9 cellular contexts compared by ENCODE assay signal in the genomic region with DNA sequence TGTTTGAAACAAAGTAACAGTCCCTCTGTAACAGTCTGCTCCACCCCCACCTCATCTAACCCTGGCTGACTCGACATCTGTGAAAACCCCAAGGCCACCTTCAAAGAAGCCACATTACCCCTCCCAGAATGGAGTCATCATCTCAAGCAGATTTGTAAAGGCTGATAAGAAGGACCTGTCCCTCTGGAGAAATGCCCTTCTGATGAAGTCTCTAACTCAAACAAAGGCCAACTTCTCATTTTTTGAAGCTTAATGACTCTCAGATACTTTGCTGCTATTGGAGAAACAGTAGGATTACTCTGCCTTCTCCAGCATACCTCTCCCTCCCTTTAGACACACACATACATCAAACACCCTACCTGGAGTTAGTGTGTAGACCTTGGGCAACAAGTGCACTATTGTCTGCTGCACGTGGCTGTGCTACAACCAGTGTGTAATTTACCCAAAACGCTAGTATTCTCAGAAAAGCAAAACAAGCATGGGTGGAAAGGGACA. TPM values are rescaled to one million over a fixed set of nuclear protein-coding genes. Genes with fewer than 3 reads are reported as not detected.
DNase-seq lines count a peak whose midpoint lies in the region; ATAC-seq and TF ChIP-seq lines count a peak whose summit lies in the region.
"Had no signal": no experiment of that assay in that cellular context is flagged by ENCODE, and none has a peak within 500 bp of the region (broad histone marks: within the 10 kb centered on the region; RNA-seq: fewer than 3 reads in every experiment).

No MANE protein-coding gene starts in this region.

- no peak overlapping the region for H3K18ac ChIP-seq in neuronal stem cell (ENCODE audit: low read length)

- H4K91ac ChIP-seq in neuronal stem cell (ENCODE audit: low read depth, low read length, poor library complexity): no peak overlapping the region

- no peaks in the 10 kb centered on the region for H3K27me3 ChIP-seq in CD4-positive, CD25-positive, alpha-beta regulatory T cell (ENCODE audit: control insufficient read depth, insufficient read depth, low read length)
- H3K27me3 ChIP-seq in neuronal stem cell (ENCODE audit: control insufficient read depth in 3 of 3, insufficient read depth in 3 of 3, low read depth in 1 of 3, low read length in 3 of 3): peaks cover 0 to 14% (median 11%) of the 10 kb centered on the region in 3 experiments

- H3K36me3 ChIP-seq in CD4-positive, CD25-positive, alpha-beta regulatory T cell (ENCODE audit: control insufficient read depth, insufficient read depth, low read length): no peaks in the 10 kb centered on the region
- no peaks in the 10 kb centered on the region for H3K36me3 ChIP-seq in neuronal stem cell (replicated peaks in 1 of 2; ENCODE audit: control insufficient read depth in 2 of 2, insufficient read depth in 2 of 2, low read length in 2 of 2)
- H3K36me3 ChIP-seq: thoracic aorta had no signal

- no peaks in the 10 kb centered on the region for H3K36me3 Mint-ChIP-seq in CD4-positive, CD25-positive, alpha-beta regulatory T cell
- no peaks in the 10 kb centered on the region for H3K36me3 Mint-ChIP-seq in mesothelial cell of epicardium

- DNase-seq in CD4-positive, CD25-positive, alpha-beta regulatory T cell: peak; percentile 14 to 79 (median 23)
- peak; percentile 38 to 49 for DNase-seq in activated CD4-positive, alpha-beta T cell treated with anti-CD3 and anti-CD28 coated beads, Interleukin-2, amount 50 U/mL, for 48 hours
- DNase-seq in mesothelial cell of epicardium (ENCODE audit: low spot score in 2 of 2, unreplicated experiment in 2 of 2) (no peak), neuronal stem cell (ENCODE audit: low spot score) (no peak), posterior vena cava (ENCODE audit: low spot score) (no peak)

- H3K9me3 ChIP-seq in CD4-positive, CD25-positive, alpha-beta regulatory T cell (ENCODE audit: control insufficient read depth in 2 of 2, low read length in 2 of 2): no peaks in the 10 kb centered on the region
- H3K9me3 ChIP-seq in neuronal stem cell (replicated peaks in 1 of 2; ENCODE audit: control insufficient read depth in 2 of 2, insufficient read depth in 1 of 2, low read depth in 1 of 2, low read length in 2 of 2): no peaks in the 10 kb centered on the region
- H3K9me3 ChIP-seq: thoracic aorta had no signal

- no peak overlapping the region for H3K27ac ChIP-seq in CD4-positive, CD25-positive, alpha-beta regulatory T cell (ENCODE audit: insufficient read depth, low read length, poor library complexity, severe bottlenecking)
- H3K27ac ChIP-seq in neuronal stem cell (replicated peaks; ENCODE audit: low read length): no peak overlapping the region
- H3K27ac ChIP-seq: thoracic aorta had no signal

- H3K27ac Mint-ChIP-seq in CD4-positive, CD25-positive, alpha-beta regulatory T cell: peak overlapping the region; percentile 37 to 95 (median 88)
- peak overlapping the region; percentile 55 for H3K27ac Mint-ChIP-seq in mesothelial cell of epicardium

- no CpG with 5 or more reads among the region's 3 CpGs for WGBS in neuronal stem cell (ENCODE audit: extremely low coverage in 2 of 2, insufficient read length in 2 of 2, insufficient replicate concordance in 1 of 2), 2 donors

- H3K4me1 ChIP-seq in CD4-positive, CD25-positive, alpha-beta regulatory T cell (ENCODE audit: control insufficient read depth, insufficient read depth, low read length, poor library complexity, severe bottlenecking): peaks cover 28% of the 10 kb centered on the region
- H3K4me1 ChIP-seq in neuronal stem cell (ENCODE audit: control insufficient read depth in 2 of 2, insufficient read depth in 1 of 2, low read depth in 1 of 2, low read length in 2 of 2): peaks cover 0 to 4% of the 10 kb centered on the region in 2 donors

- H3K4ac ChIP-seq in neuronal stem cell (ENCODE audit: low read length): no peak overlapping the region

- TF ChIP-seq CTCF in mesothelial cell of epicardium (IDR thresholded peaks at IDR 0.05; ENCODE audit: unreplicated experiment): no peak

- H3K14ac ChIP-seq in neuronal stem cell (ENCODE audit: low read length): no peak overlapping the region

- no peak overlapping the region for H2AK5ac ChIP-seq in neuronal stem cell (ENCODE audit: low read depth, low read length)

- H3K9me3 Mint-ChIP-seq in CD4-positive, CD25-positive, alpha-beta regulatory T cell: peaks cover 0 to 6% (median 2%) of the 10 kb centered on the region in 7 donors
- H3K9me3 Mint-ChIP-seq in mesothelial cell of epicardium: peaks cover 12% of the 10 kb centered on the region

- H3K4me3 ChIP-seq in CD4-positive, CD25-positive, alpha-beta regulatory T cell (ENCODE audit: low read depth, low read length): peak overlapping the region; percentile 32
- H3K4me3 ChIP-seq in neuronal stem cell (ENCODE audit: low read length in 2 of 2): no peak overlapping the region
- H3K4me3 ChIP-seq: thoracic aorta had no signal

- H2BK15ac ChIP-seq in neuronal stem cell (ENCODE audit: low read length): no peak overlapping the region

- no peak overlapping the region for H3K4me2 ChIP-seq in neuronal stem cell (ENCODE audit: insufficient read depth, low read length, poor library complexity, severe bottlenecking)

- intact Hi-C loops in posterior vena cava (cut with DNase I): no loop called here

- no peak overlapping the region for H3K9ac ChIP-seq in neuronal stem cell (ENCODE audit: low read depth, low read length, poor library complexity)

- H3K4me3 Mint-ChIP-seq in CD4-positive, CD25-positive, alpha-beta regulatory T cell: peak overlapping the region in 3 of 4 donors; percentile 9 to 77 (median 52)
- H3K4me3 Mint-ChIP-seq in mesothelial cell of epicardium: no peak overlapping the region

- H3K27me3 Mint-ChIP-seq in CD4-positive, CD25-positive, alpha-beta regulatory T cell: peaks cover 15% of the 10 kb centered on the region
- H3K27me3 Mint-ChIP-seq in mesothelial cell of epicardium (ENCODE audit: low read depth): peaks cover 6% of the 10 kb centered on the region

- H3K23ac ChIP-seq in neuronal stem cell (ENCODE audit: low read depth, low read length, poor library complexity): no peak overlapping the region

- peak; percentile 54 to 62 for ATAC-seq in CD4-positive, CD25-positive, alpha-beta regulatory T cell (ENCODE audit: low read depth in 2 of 2)
- ATAC-seq in HG02759 (IDR thresholded peaks at IDR 0.05; ENCODE audit: unreplicated experiment) (peak; percentile 35), GM21515 (IDR thresholded peaks at IDR 0.05; ENCODE audit: unreplicated experiment) (no peak), HG02588 (IDR thresholded peaks at IDR 0.05; ENCODE audit: unreplicated experiment) (no peak)

- H2BK5ac ChIP-seq in neuronal stem cell (ENCODE audit: low read length): no peak overlapping the region

- no peaks in the 10 kb centered on the region for H3K79me1 ChIP-seq in neuronal stem cell (ENCODE audit: low read depth, low read length)

- no peak overlapping the region for H2AFZ ChIP-seq in neuronal stem cell (ENCODE audit: low read length)

- H3K4me1 Mint-ChIP-seq in CD4-positive, CD25-positive, alpha-beta regulatory T cell: peaks cover 28 to 55% (median 32%) of the 10 kb centered on the region in 4 donors
- H3K4me1 Mint-ChIP-seq in mesothelial cell of epicardium: peaks cover 23% of the 10 kb centered on the region

- no peak overlapping the region for H2BK120ac ChIP-seq in neuronal stem cell (ENCODE audit: low read depth, low read length)

- no peak overlapping the region for H2BK12ac ChIP-seq in neuronal stem cell (ENCODE audit: low read length)

- H4K8ac ChIP-seq in neuronal stem cell (ENCODE audit: low read depth, low read length): no peak overlapping the region

RNA-seq across cellular contexts. Expression of gene SUSD1, which starts 5.3 kb away (rescaled TPM):
- total RNA-seq in CD4-positive, CD25-positive, alpha-beta regulatory T cell: 9.7 TPM
- 1 to 10 TPM; 3.2 to 7.7 (median 5.8) TPM for polyA plus RNA-seq in CD4-positive, CD25-positive, alpha-beta regulatory T cell
- 24.1 to 26.0 TPM (median 25.8 TPM) in 3 replicates for total RNA-seq in mesothelial cell of epicardium
- 5.3 TPM for polyA plus RNA-seq in neuronal stem cell (2013, experiment 1 of 2)
- 5.1 TPM for polyA plus RNA-seq in neuronal stem cell (2013, experiment 2 of 2)
- total RNA-seq in posterior vena cava: 10 to 100 TPM; 15.1 to 19.0 TPM

Comparison
In these comparisons a context has a peak if more than half of its experiments do, and no peak if none do; other contexts are left out.
1. ATAC-seq: peak in CD4-positive, CD25-positive, alpha-beta regulatory T cell (2 of 2) and HG02759 (single experiment); none in GM21515 (single experiment) and HG02588 (single experiment).
2. DNase-seq: peak in CD4-positive, CD25-positive, alpha-beta regulatory T cell (3 of 3) and activated CD4-positive, alpha-beta T cell treated with anti-CD3 and anti-CD28 coated beads, Interleukin-2, amount 50 U/mL, for 48 hours (2 of 2); none in mesothelial cell of epicardium (0 of 2), neuronal stem cell (single experiment) and posterior vena cava (single experiment).